Comparison of ENCODE assay signal across 8 cellular contexts in the genomic region with DNA sequence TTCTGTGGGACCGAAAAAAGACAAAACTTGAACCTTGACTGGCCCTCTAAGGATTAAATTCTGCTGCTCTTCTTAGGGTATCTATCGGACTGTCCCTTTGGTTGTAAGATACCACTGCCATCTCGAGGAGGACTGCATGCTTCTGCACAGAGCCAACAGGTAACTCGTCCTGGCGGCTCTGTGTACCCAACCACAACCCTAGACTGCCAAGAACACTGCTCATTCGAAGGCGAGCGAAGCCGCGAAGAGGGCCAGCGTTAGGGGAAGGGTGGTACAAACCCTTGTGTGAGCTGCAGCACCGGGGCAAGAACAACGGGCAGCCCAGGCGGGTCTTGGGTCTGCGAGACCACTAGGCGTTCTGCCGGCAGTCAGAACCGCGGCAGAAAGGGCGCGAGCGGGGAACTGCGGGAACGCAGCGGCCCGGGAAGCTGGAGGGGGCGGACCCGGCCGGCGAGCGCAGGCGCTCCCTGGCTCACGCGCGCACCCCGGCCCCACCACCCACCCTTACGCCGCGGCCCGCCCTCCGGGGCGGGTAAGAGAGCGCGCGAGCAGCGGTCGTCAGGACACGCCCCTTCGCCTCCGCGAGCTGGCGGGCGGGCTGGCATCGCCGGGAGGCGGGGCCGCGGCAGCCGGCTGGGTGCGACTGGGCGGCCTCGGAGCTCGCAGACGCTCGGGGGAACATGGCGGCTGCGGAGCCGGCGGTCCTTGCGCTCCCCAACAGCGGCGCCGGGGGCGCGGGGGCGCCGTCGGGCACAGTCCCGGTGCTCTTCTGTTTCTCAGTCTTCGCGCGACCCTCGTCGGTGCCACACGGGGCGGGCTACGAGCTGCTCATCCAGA. TPM values are rescaled to one million over a fixed set of nuclear protein-coding genes. Genes with fewer than 3 reads are reported as not detected.
DNase-seq lines count a peak whose midpoint lies in the region; ATAC-seq and TF ChIP-seq lines count a peak whose summit lies in the region.

A gene (plus strand): TSS at position 663 of the 837 bp plus-strand sequence. CDS start 18 bp downstream, at position 681.

- TF ChIP-seq CTCF in choroid plexus epithelial cell (conservative IDR thresholded peaks at IDR 0.05; ENCODE audit: low read depth, low read length): peak; percentile 10

- peak within 1 kb of the TSS; percentile 85 for H3K9ac ChIP-seq in BLaER1

- H3K4me3 ChIP-seq in BLaER1: peak within 1 kb of the TSS; percentile 89
- peak within 1 kb of the TSS; percentile 88 for H3K4me3 ChIP-seq in choroid plexus epithelial cell (ENCODE audit: low read depth, low read length)

- intact Hi-C loops in activated CD4-positive, alpha-beta T cell treated with anti-CD3 and anti-CD28 coated beads for 36 hours (cut with DNase I, micrococcal nuclease): loop anchor here (1.0 to 10.0 kb wide), 5 partner anchors 32 to 1577 kb away; a partner anchor contains a TSS

- DNase-seq in GM19240 (ENCODE audit: insufficient read length, low spot score) (peak; percentile 50), NCI-H510A treated with DMSO at 0.1 percent for 48 hours (lab: John Stamatoyannopoulos, UW) (peak; percentile 63), choroid plexus epithelial cell (ENCODE audit: low read depth) (peak; percentile 90)
- peak; percentile 95 for DNase-seq in activated CD4-positive, alpha-beta T cell treated with anti-CD3 and anti-CD28 coated beads for 36 hours
- DNase-seq in stimulated activated CD4-positive, alpha-beta T cell treated with anti-CD3 and anti-CD28 coated beads, Interleukin-1b, Interleukin-23, amount 100 ng/mL, for 24 hours (ENCODE audit: low read depth in 4 of 4, low spot score in 1 of 4): peak; percentile 82 to 88 (median 85)

- CTCF ChIA-PET in activated CD4-positive, alpha-beta T cell treated with anti-CD3 and anti-CD28 coated beads for 36 hours (lab: Charles Lee): interaction anchor here (0.6 to 2.9 kb wide), 12 partner anchors 8 to 674 kb away, joined by 3 to 9 read pairs (median 3); no protein-coding TSS in a partner anchor

- H3K36me3 Mint-ChIP-seq in activated CD4-positive, alpha-beta T cell treated with anti-CD3 and anti-CD28 coated beads for 36 hours (ENCODE audit: low read depth): peaks cover 1% of the 10 kb centered on the region

- peaks cover 25% of the 10 kb centered on the region for H3K4me1 Mint-ChIP-seq in activated CD4-positive, alpha-beta T cell treated with anti-CD3 and anti-CD28 coated beads for 36 hours

- POLR2A ChIA-PET in activated CD4-positive, alpha-beta T cell treated with anti-CD3 and anti-CD28 coated beads for 36 hours (lab: Charles Lee): interaction anchor here (0.8 kb wide), 1 partner anchor 1012 kb away, joined by 5 read pairs; no protein-coding TSS in a partner anchor

- peak within 1 kb of the TSS; percentile 81 for H3K4me2 ChIP-seq in BLaER1

- peak within 1 kb of the TSS; percentile 79 for H3K4me3 Mint-ChIP-seq in activated CD4-positive, alpha-beta T cell treated with anti-CD3 and anti-CD28 coated beads for 36 hours

- H3K27ac ChIP-seq in BLaER1: peak within 1 kb of the TSS; percentile 79
- H3K27ac ChIP-seq in layer of hippocampus (ENCODE audit: low read depth, low read length): peak within 1 kb of the TSS; percentile 58

- peaks cover 34% of the 10 kb centered on the region for H3K4me1 ChIP-seq in BLaER1

- H3K27ac Mint-ChIP-seq in activated CD4-positive, alpha-beta T cell treated with anti-CD3 and anti-CD28 coated beads for 36 hours: peak within 1 kb of the TSS; percentile 37

- H3K36me3 ChIP-seq in BLaER1: no peaks in the 10 kb centered on the region

- no peaks in the 10 kb centered on the region for H4K20me1 ChIP-seq in BLaER1

- peaks cover 8% of the 10 kb centered on the region for H3K27me3 Mint-ChIP-seq in activated CD4-positive, alpha-beta T cell treated with anti-CD3 and anti-CD28 coated beads for 36 hours

- no peaks in the 10 kb centered on the region for H3K9me3 ChIP-seq in BLaER1

- ATAC-seq in HG03457 (IDR thresholded peaks at IDR 0.05; ENCODE audit: unreplicated experiment): peak; percentile 91
- peak; percentile 94 for ATAC-seq in activated CD4-positive, alpha-beta T cell treated with anti-CD3 and anti-CD28 coated beads for 36 hours

- no peaks in the 10 kb centered on the region for H3K27me3 ChIP-seq in BLaER1
- H3K27me3 ChIP-seq in layer of hippocampus (ENCODE audit: control insufficient read depth, insufficient read depth, low read length): no peaks in the 10 kb centered on the region

- H3K9me3 Mint-ChIP-seq in activated CD4-positive, alpha-beta T cell treated with anti-CD3 and anti-CD28 coated beads for 36 hours (ENCODE audit: low read depth): no peaks in the 10 kb centered on the region

RNA-seq across cellular contexts. Expression of the gene that starts here (rescaled TPM):
- 10 to 100 TPM; 21.5 to 25.3 TPM for total RNA-seq in activated CD4-positive, alpha-beta T cell treated with anti-CD3 and anti-CD28 coated beads for 36 hours

Comparison
In these comparisons a context has a peak if more than half of its experiments do, and no peak if none do; other contexts are left out.
1. Peak in every context shown above with its lines: DNase-seq, ATAC-seq, H3K4me3 ChIP-seq and H3K27ac ChIP-seq.